35 cellular contexts compared by ENCODE assay signal in the genomic region with DNA sequence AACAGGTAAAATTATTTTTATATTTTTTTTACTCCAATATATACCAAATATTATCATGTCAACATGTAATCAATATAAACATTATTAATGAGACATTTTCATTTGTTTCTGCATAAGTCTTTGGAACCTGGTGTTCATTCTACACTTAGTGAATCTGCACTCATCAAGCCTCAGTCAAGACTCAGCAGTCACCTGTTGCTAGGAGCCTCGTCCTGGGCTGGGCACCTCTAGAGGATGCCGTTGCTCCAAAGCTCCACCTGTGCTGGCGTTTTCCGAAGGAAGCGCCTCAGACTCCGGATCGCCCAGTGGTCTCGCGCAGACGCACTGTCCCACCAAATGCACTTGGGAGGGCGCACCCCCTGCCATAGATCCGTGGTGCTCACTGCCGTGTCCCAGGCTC.
"Had no signal": no experiment of that assay in that cellular context is flagged by ENCODE, and none has a peak within 500 bp of the region (broad histone marks: within the 10 kb centered on the region; RNA-seq: fewer than 3 reads in every experiment).

No MANE protein-coding gene starts in this region.

- H3K27me3 ChIP-seq: MG63 had no signal

- H3K9me3 ChIP-seq: MG63 had no signal

- DNase-seq: MG63, MM.1S, MV-4-11, NCI-H1048, NCI-H1092, NCI-H1092 treated with DMSO at 0.1 percent for 48 hours, NCI-H1105, NCI-H1105 treated with DMSO at 0.1 percent for 48 hours, NCI-H1417, NCI-H1417 treated with DMSO at 0.1 percent for 48 hours, NCI-H1436, NCI-H1436 treated with DMSO at 0.1 percent for 48 hours, NCI-H146, NCI-H1694, NCI-H1694 treated with DMSO at 0.1 percent for 48 hours, NCI-H187, NCI-H187 treated with DMSO at 0.1 percent for 48 hours, NCI-H1930, NCI-H2029, NCI-H2029 treated with DMSO at 0.1 percent for 48 hours, NCI-H2081, NCI-H2081 treated with DMSO at 0.1 percent for 48 hours, NCI-H2107, NCI-H2171, NCI-H2171 treated with DMSO at 0.1 percent for 48 hours, NCI-H2227 treated with DMSO at 0.1 percent for 48 hours, NCI-H226, NCI-H345, NCI-H446, NCI-H446 treated with DMSO at 0.1 percent for 48 hours, NCI-H510A, NCI-H510A treated with DMSO at 0.1 percent for 48 hours, NCI-H524, NCI-H524 treated with DMSO at 0.1 percent for 48 hours, NCI-H526 had no signal

- H3K4me3 ChIP-seq: MG63 had no signal

- H3K36me3 ChIP-seq: MG63 had no signal
